In the genomic region with DNA sequence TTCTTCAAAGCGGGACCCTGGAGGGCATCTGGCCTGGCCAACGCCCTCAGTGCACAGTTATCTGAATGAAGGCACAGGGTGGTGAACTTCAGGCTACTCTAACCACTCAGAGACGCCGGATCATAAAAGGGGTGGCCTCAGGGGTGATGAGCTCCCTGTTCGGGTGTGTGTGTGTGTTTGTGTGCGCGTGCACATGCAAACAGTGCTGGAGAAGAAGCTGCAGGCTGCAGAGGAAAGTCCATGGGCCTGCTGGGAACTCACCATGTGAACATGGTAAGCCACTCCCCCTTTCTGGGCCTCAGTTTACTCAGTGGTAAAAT, we compare ENCODE assay signal across 2 cellular contexts.
TF ChIP-seq lines count a peak whose summit lies in the region.

No MANE protein-coding gene starts in this region.

TF ChIP-seq in IMR-90, 13 proteins besides CTCF, POLR2A, EP300 and RAD21:
- TF ChIP-seq CEBPB (IDR thresholded peaks at IDR 0.05; ENCODE audit: low read depth, low read length): no peak
- no peak for TF ChIP-seq MAZ (IDR thresholded peaks at IDR 0.05; ENCODE audit: borderline replicate concordance, low read depth, low read length)
- no peak for TF ChIP-seq FOS (IDR thresholded peaks at IDR 0.05; ENCODE audit: low read depth, low read length)
- no peak for TF ChIP-seq CHD1 (IDR thresholded peaks at IDR 0.05; ENCODE audit: low read depth, low read length)
- TF ChIP-seq, protein P1, sequence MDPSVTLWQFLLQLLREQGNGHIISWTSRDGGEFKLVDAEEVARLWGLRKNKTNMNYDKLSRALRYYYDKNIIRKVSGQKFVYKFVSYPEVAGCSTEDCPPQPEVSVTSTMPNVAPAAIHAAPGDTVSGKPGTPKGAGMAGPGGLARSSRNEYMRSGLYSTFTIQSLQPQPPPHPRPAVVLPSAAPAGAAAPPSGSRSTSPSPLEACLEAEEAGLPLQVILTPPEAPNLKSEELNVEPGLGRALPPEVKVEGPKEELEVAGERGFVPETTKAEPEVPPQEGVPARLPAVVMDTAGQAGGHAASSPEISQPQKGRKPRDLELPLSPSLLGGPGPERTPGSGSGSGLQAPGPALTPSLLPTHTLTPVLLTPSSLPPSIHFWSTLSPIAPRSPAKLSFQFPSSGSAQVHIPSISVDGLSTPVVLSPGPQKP (IDR thresholded peaks at IDR 0.05; ENCODE audit: borderline replicate concordance, low read depth, low read length): no peak
- no peak for TF ChIP-seq BHLHE40 (IDR thresholded peaks at IDR 0.05; ENCODE audit: low read depth, low read length)
- TF ChIP-seq SMC3 (IDR thresholded peaks at IDR 0.05; ENCODE audit: low read depth, low read length): no peak

TF ChIP-seq in H1, 55 proteins besides CTCF, POLR2A, EP300 and RAD21:
- TF ChIP-seq CHD2 (IDR thresholded peaks at IDR 0.05; ENCODE audit: low read length) (no peak), PHF8 (conservative IDR thresholded peaks at IDR 0.05; ENCODE audit: low read depth, low read length) (no peak), HDAC2 (IDR thresholded peaks at IDR 0.05; ENCODE audit: borderline replicate concordance in 1 of 2, low read depth in 2 of 2, low read length in 2 of 2) (no peak)
